Comparison of ENCODE assay signal across 8 cellular contexts in the genomic region with DNA sequence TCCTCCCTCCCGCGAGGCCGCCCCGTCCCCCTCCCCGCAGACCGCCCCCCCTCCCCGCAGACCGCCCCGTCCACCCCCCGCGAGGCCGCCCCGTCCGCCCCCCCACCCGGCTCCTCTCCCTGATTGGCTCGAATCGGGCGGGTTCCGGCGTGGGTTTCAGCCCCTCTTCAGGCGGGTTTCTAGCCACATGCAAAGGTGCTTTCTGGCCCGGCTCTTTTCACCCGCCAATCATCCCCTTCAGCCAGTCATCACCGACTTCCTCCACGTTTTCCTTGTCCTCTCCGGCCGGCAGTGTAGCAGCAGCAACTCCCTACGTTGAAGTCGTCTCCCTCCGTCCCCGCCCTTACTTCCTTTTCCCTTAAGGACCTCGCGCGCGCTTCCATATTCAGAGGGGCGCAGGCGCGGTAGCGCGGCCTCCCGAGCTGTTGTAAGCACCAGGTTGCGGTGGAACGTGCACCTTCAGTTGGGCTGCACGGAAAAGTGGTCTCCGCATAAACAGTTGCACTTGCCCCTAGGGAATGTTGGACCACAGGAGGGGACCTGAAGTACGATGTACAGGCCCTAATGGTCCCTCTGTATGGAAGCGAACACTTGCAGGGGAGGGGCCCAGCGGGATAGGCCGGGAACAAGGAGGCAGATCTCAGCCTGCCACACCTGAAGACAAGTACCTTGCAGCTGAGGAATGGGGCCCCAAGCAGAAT. TPM values are rescaled to one million over a fixed set of nuclear protein-coding genes. Genes with fewer than 3 reads are reported as not detected.
DNase-seq lines count a peak whose midpoint lies in the region; ATAC-seq and TF ChIP-seq lines count a peak whose summit lies in the region.

No MANE protein-coding gene starts in this region.

- intact Hi-C loops in dorsolateral prefrontal cortex (cut with DNase I) (loop anchor here in 1 of 2 donors (5.0 to 10.0 kb wide), 2 partner anchors 49 to 166 kb away; partner anchors contain the start of genes MTHFD1, ZBTB1 and ZBTB25), right lobe of liver (cut with DNase I) (no loop called here)

- peaks cover 0 to 27% (median 15%) of the 10 kb centered on the region in 4 donors for H3K4me1 Mint-ChIP-seq in CD4-positive, CD25-positive, alpha-beta regulatory T cell

- H3K36me3 Mint-ChIP-seq in CD4-positive, CD25-positive, alpha-beta regulatory T cell = peaks cover 3% of the 10 kb centered on the region

- H3K27me3 ChIP-seq in CD4-positive, CD25-positive, alpha-beta regulatory T cell (ENCODE audit: control insufficient read depth, insufficient read depth, low read length) = no peaks in the 10 kb centered on the region
- H3K27me3 ChIP-seq in dorsolateral prefrontal cortex = no peaks in the 10 kb centered on the region
- no peaks in the 10 kb centered on the region for H3K27me3 ChIP-seq in right lobe of liver

- H3K9me3 Mint-ChIP-seq in CD4-positive, CD25-positive, alpha-beta regulatory T cell = peaks cover 0 to 12% (median 3%) of the 10 kb centered on the region in 7 donors

- H3K36me3 ChIP-seq in CD4-positive, CD25-positive, alpha-beta regulatory T cell (ENCODE audit: control insufficient read depth, insufficient read depth, low read length) = no peaks in the 10 kb centered on the region
- no peaks in the 10 kb centered on the region for H3K36me3 ChIP-seq in right lobe of liver

- peaks cover 0 to 7% of the 10 kb centered on the region in 2 experiments for H3K9me3 ChIP-seq in CD4-positive, CD25-positive, alpha-beta regulatory T cell (ENCODE audit: control insufficient read depth in 2 of 2, low read length in 2 of 2)
- no peaks in the 10 kb centered on the region for H3K9me3 ChIP-seq in right lobe of liver

- H3K4me3 ChIP-seq in CD4-positive, CD25-positive, alpha-beta regulatory T cell (ENCODE audit: low read depth, low read length) = peak overlapping the region; percentile 75
- H3K4me3 ChIP-seq in dorsolateral prefrontal cortex = peak overlapping the region; percentile 58 to 95 (median 83)
- peak overlapping the region; percentile 52 to 68 (median 63) for H3K4me3 ChIP-seq in right lobe of liver

- peak overlapping the region; percentile 81 to 94 (median 90) for H3K27ac Mint-ChIP-seq in CD4-positive, CD25-positive, alpha-beta regulatory T cell

- peak overlapping the region; percentile 92 to 100 (median 96) for H3K4me3 Mint-ChIP-seq in CD4-positive, CD25-positive, alpha-beta regulatory T cell

- 0% methylated on average over 21 of the region's 49 CpGs for WGBS in right lobe of liver (ENCODE audit: insufficient coverage, low coverage, low lambda C conversion rate, missing lambda C conversion rate)

- no peaks in the 10 kb centered on the region for H3K27me3 Mint-ChIP-seq in CD4-positive, CD25-positive, alpha-beta regulatory T cell

- TF ChIP-seq POLR2A in right lobe of liver (IDR thresholded peaks at IDR 0.05) = peak; percentile 36

- TF ChIP-seq CTCF in dorsolateral prefrontal cortex (IDR thresholded peaks at IDR 0.05 in 54 of 56, conservative IDR thresholded peaks at IDR 0.05 in 2 of 56; ENCODE audit: low read depth in 1 of 56, partially characterized antibody in 56 of 56) = peak in 3 of 56 donors; percentile 12 to 25 (median 23)
- no peak for TF ChIP-seq CTCF in right lobe of liver (IDR thresholded peaks at IDR 0.05)

- ATAC-seq in CD4-positive, CD25-positive, alpha-beta regulatory T cell (ENCODE audit: low read depth in 2 of 2) = peak; percentile 85 to 87
- ATAC-seq in GM19438 (IDR thresholded peaks at IDR 0.05; ENCODE audit: low read depth, unreplicated experiment) (peak; percentile 85), HG03571 (IDR thresholded peaks at IDR 0.05; ENCODE audit: unreplicated experiment) (peak; percentile 87), right lobe of liver (peak; percentile 88 to 95 (median 94))

- peak overlapping the region; percentile 64 for H3K27ac ChIP-seq in CD4-positive, CD25-positive, alpha-beta regulatory T cell (ENCODE audit: insufficient read depth, low read length, poor library complexity, severe bottlenecking)
- peak overlapping the region; percentile 1 to 93 (median 83) for H3K27ac ChIP-seq in dorsolateral prefrontal cortex
- H3K27ac ChIP-seq in right lobe of liver = peak overlapping the region; percentile 27 to 39 (median 35)

- peaks cover 8% of the 10 kb centered on the region for H3K4me1 ChIP-seq in CD4-positive, CD25-positive, alpha-beta regulatory T cell (ENCODE audit: control insufficient read depth, insufficient read depth, low read length, poor library complexity, severe bottlenecking)
- no peaks in the 10 kb centered on the region for H3K4me1 ChIP-seq in right lobe of liver

- peak; percentile 78 to 97 (median 85) for DNase-seq in CD4-positive, CD25-positive, alpha-beta regulatory T cell
- peak; percentile 92 for DNase-seq in NCI-H774 (lab: John Stamatoyannopoulos, UW)
- DNase-seq in activated CD4-positive, alpha-beta T cell treated with anti-CD3 and anti-CD28 coated beads, Interleukin-2, amount 50 U/mL, for 48 hours = peak; percentile 91 to 93
- DNase-seq in dorsolateral prefrontal cortex = peak; percentile 74 to 97 (median 94)
- DNase-seq in right lobe of liver = peak; percentile 86 to 91 (median 88)
- peak; percentile 92 for DNase-seq in stimulated activated CD4-positive, alpha-beta T cell treated with anti-CD3 and anti-CD28 coated beads, Interleukin-4, amount 100 ng/mL, for 24 hours

RNA-seq across cellular contexts. Expression of gene ESR2, which starts 44.6 kb away (rescaled TPM):
- total RNA-seq in CD4-positive, CD25-positive, alpha-beta regulatory T cell = not detected
- polyA plus RNA-seq in CD4-positive, CD25-positive, alpha-beta regulatory T cell = under 1 TPM; 0.14 to 0.40 (median 0.18) TPM
- total RNA-seq in dorsolateral prefrontal cortex = 1 to 10 TPM in 100 of 120 experiments, under 1 TPM in 20; 0.50 to 6.1 (median 1.6) TPM
- total RNA-seq in right lobe of liver = under 1 TPM in 1 of 6 experiments, not detected in 5; 0.04 TPM

RNA-seq across cellular contexts. Expression of gene MTHFD1, which starts 49.4 kb away (rescaled TPM):
- total RNA-seq in CD4-positive, CD25-positive, alpha-beta regulatory T cell = 38.7 TPM
- polyA plus RNA-seq in CD4-positive, CD25-positive, alpha-beta regulatory T cell = 10 to 100 TPM; 39.6 to 60.4 (median 45.5) TPM
- total RNA-seq in dorsolateral prefrontal cortex = 10 to 100 TPM; 41.0 to 93.1 (median 63.8) TPM
- 100 to 1,000 TPM; 158 to 265 (median 200) TPM for total RNA-seq in right lobe of liver

Comparison
In these comparisons a context has a peak if more than half of its experiments do, and no peak if none do; other contexts are left out.
1. Peak in every context shown above with its lines: DNase-seq, ATAC-seq, H3K4me3 ChIP-seq and H3K27ac ChIP-seq.